Comparison of ENCODE assay signal across 8 cellular contexts in the genomic region with DNA sequence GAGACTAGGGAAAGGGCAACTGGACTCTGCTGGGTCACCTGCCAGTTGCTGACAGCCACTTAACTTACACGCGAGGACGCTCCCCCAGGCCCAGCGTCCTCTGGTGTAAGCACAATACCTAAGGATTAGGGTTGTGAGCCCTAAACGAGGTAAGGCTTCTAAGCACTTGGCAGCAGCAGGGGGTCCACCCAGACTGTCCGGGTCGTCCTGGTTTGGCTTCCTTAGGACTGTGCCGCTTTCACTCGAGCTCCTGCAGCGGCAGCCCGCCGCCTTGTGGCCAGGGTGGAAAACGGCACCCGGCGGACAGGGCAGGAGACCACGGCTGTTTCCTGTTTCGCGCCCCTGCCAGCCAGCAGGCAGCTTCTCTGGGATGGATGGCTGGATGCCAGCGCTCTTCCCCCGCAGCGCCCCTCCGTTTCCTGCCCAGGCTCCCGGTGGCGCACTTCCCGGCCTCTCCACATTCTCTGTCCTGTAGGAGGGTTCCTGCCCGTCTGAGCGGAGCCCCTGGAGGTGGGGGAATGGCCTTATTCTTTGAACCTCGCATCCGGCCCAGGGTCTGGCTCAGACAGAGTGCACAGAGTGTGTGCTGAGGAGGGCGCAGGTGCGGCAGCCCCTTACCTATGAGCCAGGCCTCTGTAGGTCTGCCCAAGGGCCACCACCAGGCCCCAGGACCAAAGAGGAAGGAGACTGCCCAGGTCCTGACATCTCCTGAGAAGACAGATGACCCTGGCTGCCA. TPM values are rescaled to one million over a fixed set of nuclear protein-coding genes. Genes with fewer than 3 reads are reported as not detected.
DNase-seq lines count a peak whose midpoint lies in the region; ATAC-seq and TF ChIP-seq lines count a peak whose summit lies in the region.

No MANE protein-coding gene starts in this region.

- TF ChIP-seq POLR2A in vagina (IDR thresholded peaks at IDR 0.05), result no peak

- H3K27me3 ChIP-seq in SJCRH30 (0 out of 2 replicates have a peak, but pooled peaks cover 8% of the 10 kb centered on the region), parathyroid adenoma (ENCODE audit: control insufficient read depth, insufficient read depth, low read length) (peaks cover 3% of the 10 kb centered on the region), vagina (peaks cover 14% of the 10 kb centered on the region)

- peak overlapping the region; percentile 28 for H3K4me3 ChIP-seq in LNCaP clone FGC (ENCODE audit: low read depth, low read length)
- peak overlapping the region; percentile 30 for H3K4me3 ChIP-seq in SJCRH30
- no peak overlapping the region for H3K4me3 ChIP-seq in parathyroid adenoma (ENCODE audit: low read depth, low read length)
- H3K4me3 ChIP-seq in vagina, result peak overlapping the region; percentile 29 to 34

- no peaks in the 10 kb centered on the region for H3K79me2 ChIP-seq in parathyroid adenoma

- TF ChIP-seq CTCF in 22Rv1 (IDR thresholded peaks at IDR 0.05) (peak; percentile 96), LNCaP clone FGC (IDR thresholded peaks at IDR 0.05; ENCODE audit: control insufficient read depth, extremely low read depth, insufficient read depth) (peak; percentile 93), parathyroid adenoma (IDR thresholded peaks at IDR 0.05) (peak; percentile 92), vagina (IDR thresholded peaks at IDR 0.05) (peak; percentile 56 to 88 (median 79))

- ATAC-seq in GM18498 (IDR thresholded peaks at IDR 0.05; ENCODE audit: unreplicated experiment), result peak; percentile 40

- H3K4me1 ChIP-seq in SJCRH30 (peaks cover 6% of the 10 kb centered on the region; the same call in 1 of the 2 replicates), parathyroid adenoma (no peaks in the 10 kb centered on the region), vagina (peaks cover 60% of the 10 kb centered on the region)

- H3K9ac ChIP-seq in parathyroid adenoma, result no peak overlapping the region

- H3K36me3 ChIP-seq in SJCRH30, result no peaks in the 10 kb centered on the region
- no peaks in the 10 kb centered on the region for H3K36me3 ChIP-seq in parathyroid adenoma (ENCODE audit: control insufficient read depth, insufficient read depth, low read length)
- no peaks in the 10 kb centered on the region for H3K36me3 ChIP-seq in vagina

- no peak for DNase-seq in LNCaP clone FGC (ENCODE audit: low read depth)
- DNase-seq in SJCRH30, result peak; percentile 83 to 88
- DNase-seq in activated naive CD4-positive, alpha-beta T cell treated with Interleukin-2 at 50 U/mL for 16 hours, result peak; percentile 80
- DNase-seq in globus pallidus (ENCODE audit: low spot score), result peak; percentile 64
- peak in 1 of 2 donors; percentile 86 for DNase-seq in vagina (ENCODE audit: extremely low spot score in 2 of 2)

- peak overlapping the region; percentile 65 for H2AFZ ChIP-seq in parathyroid adenoma

- intact Hi-C loops in vagina (cut with DNase I), result loop anchor here (10.0 kb wide), 1 partner anchor 236 kb away; no protein-coding TSS in a partner anchor

- H3K9me3 ChIP-seq in SJCRH30 (replicated peaks), result no peaks in the 10 kb centered on the region
- H3K9me3 ChIP-seq in parathyroid adenoma (ENCODE audit: control insufficient read depth, low read length), result no peaks in the 10 kb centered on the region
- no peaks in the 10 kb centered on the region for H3K9me3 ChIP-seq in vagina

- H3K27ac ChIP-seq in 22Rv1 (no peak overlapping the region), SJCRH30 (no peak overlapping the region), parathyroid adenoma (no peak overlapping the region), vagina (no peak overlapping the region)

- peak overlapping the region; percentile 65 for H3K4me2 ChIP-seq in parathyroid adenoma (ENCODE audit: low read length)

RNA-seq across cellular contexts. Expression of a gene that starts 47.0 kb away (rescaled TPM):
- total RNA-seq in SJCRH30 (2014; rRNA removed; shearing (Covaris generic)), result 102 and 105 TPM in 2 replicates
- total RNA-seq in vagina, result 39.8 TPM
